8 cellular contexts compared by ENCODE assay signal in genomic region chr4:184474261-184475095, GRCh38. TPM values are rescaled to one million over a fixed set of nuclear protein-coding genes. Genes with fewer than 3 reads are reported as not detected.
A peak's percentile ranks its signal among the peaks of the same experiment; 100 is the strongest.
DNase-seq lines count a peak whose midpoint lies in the region; ATAC-seq and TF ChIP-seq lines count a peak whose summit lies in the region.

Gene IRF2, minus strand, starts transcription at chr4:184474550. Its CDS starts 45,486 bp downstream, at chr4:184429064.

- H3K36me3 Mint-ChIP-seq in activated CD4-positive, alpha-beta T cell treated with anti-CD3 and anti-CD28 coated beads, Interleukin-2, amount 10 ng/mL, durations not matched to agents 24 days and 14 days (ENCODE audit: low read depth), result peaks cover 38% of the 10 kb centered on the region

- ATAC-seq in GM19324 (IDR thresholded peaks at IDR 0.05; ENCODE audit: low FRiP score, unreplicated experiment) (peak; percentile 67), HG03460 (IDR thresholded peaks at IDR 0.05; ENCODE audit: unreplicated experiment) (peak; percentile 58)

- H3K4me1 ChIP-seq in colonic mucosa, result no peaks in the 10 kb centered on the region

- peak within 1 kb of the TSS; percentile 98 for H3K27ac Mint-ChIP-seq in activated CD4-positive, alpha-beta T cell treated with anti-CD3 and anti-CD28 coated beads, Interleukin-2, amount 10 ng/mL, durations not matched to agents 24 days and 14 days

- no peaks in the 10 kb centered on the region for H3K9me3 Mint-ChIP-seq in activated CD4-positive, alpha-beta T cell treated with anti-CD3 and anti-CD28 coated beads, Interleukin-2, amount 10 ng/mL, durations not matched to agents 24 days and 14 days

- no peaks in the 10 kb centered on the region for H3K9me3 ChIP-seq in colonic mucosa

- peaks cover 52% of the 10 kb centered on the region for H3K4me1 Mint-ChIP-seq in activated CD4-positive, alpha-beta T cell treated with anti-CD3 and anti-CD28 coated beads, Interleukin-2, amount 10 ng/mL, durations not matched to agents 24 days and 14 days

- peak; percentile 83 for DNase-seq in BJ (ENCODE audit: low read depth)
- peak; percentile 81 for DNase-seq in NCI-H526 treated with DMSO at 0.1 percent for 48 hours (lab: John Stamatoyannopoulos, UW)
- DNase-seq in activated CD4-positive, alpha-beta T cell treated with anti-CD3 and anti-CD28 coated beads, Interleukin-2, amount 10 ng/mL, durations not matched to agents 24 days and 14 days, result peak; percentile 98
- peak; percentile 97 for DNase-seq in colonic mucosa
- peak; percentile 87 to 95 (median 90) for DNase-seq in stimulated activated CD4-positive, alpha-beta T cell treated with anti-CD3 and anti-CD28 coated beads, Interleukin-1b, Interleukin-23, amount 100 ng/mL, for 24 hours (ENCODE audit: low read depth in 4 of 4, low spot score in 1 of 4)

- POLR2A ChIA-PET in BJ (lab: Charles Lee), result interaction anchor here (0.9 to 1.5 kb wide), 2 partner anchors 63 to 167 kb away, joined by 4 read pairs; no protein-coding TSS in a partner anchor

- intact Hi-C loops in activated CD4-positive, alpha-beta T cell treated with anti-CD3 and anti-CD28 coated beads, Interleukin-2, amount 10 ng/mL, durations not matched to agents 24 days and 14 days (cut with micrococcal nuclease), result loop anchor here (1.0 to 10.0 kb wide), 14 partner anchors 40 to 967 kb away; partner anchors contain the start of genes ACSL1, CASP3, CENPU and ING2
- intact Hi-C loops in colonic mucosa (cut with DNase I), result loop anchor here (2.0 kb wide), 1 partner anchor 60 kb away; no protein-coding TSS in a partner anchor

- H3K4me3 ChIP-seq in BJ (ENCODE audit: low read depth, low read length) (peak within 1 kb of the TSS; percentile 95), colonic mucosa (peak within 1 kb of the TSS; percentile 68)

- peak within 1 kb of the TSS; percentile 98 for H3K9ac ChIP-seq in colonic mucosa (ENCODE audit: low read depth in 2 of 2, low read length in 2 of 2)

- CTCF ChIA-PET in BJ (lab: Yijun Ruan, JAX), result interaction anchor here (0.7 kb wide), 1 partner anchor 73 kb away, joined by 3 read pairs; no protein-coding TSS in a partner anchor

- no peaks in the 10 kb centered on the region for H3K27me3 Mint-ChIP-seq in activated CD4-positive, alpha-beta T cell treated with anti-CD3 and anti-CD28 coated beads, Interleukin-2, amount 10 ng/mL, durations not matched to agents 24 days and 14 days

- H3K36me3 ChIP-seq in BJ (ENCODE audit: control insufficient read depth, insufficient read depth, low read length), result no peaks in the 10 kb centered on the region
- H3K36me3 ChIP-seq in colonic mucosa, result no peaks in the 10 kb centered on the region

- TF ChIP-seq CTCF in BJ (IDR thresholded peaks at IDR 0.05; ENCODE audit: insufficient read depth, low read depth, low read length), result no peak
- TF ChIP-seq CTCF in colonic mucosa (IDR thresholded peaks at IDR 0.05), result no peak

- peak within 1 kb of the TSS; percentile 99 for H3K4me3 Mint-ChIP-seq in activated CD4-positive, alpha-beta T cell treated with anti-CD3 and anti-CD28 coated beads, Interleukin-2, amount 10 ng/mL, durations not matched to agents 24 days and 14 days

- H3K27me3 ChIP-seq in BJ (ENCODE audit: control insufficient read depth, insufficient read depth, low read length) (no peaks in the 10 kb centered on the region), colonic mucosa (no peaks in the 10 kb centered on the region), layer of hippocampus (ENCODE audit: control insufficient read depth, insufficient read depth, low read length) (no peaks in the 10 kb centered on the region)

- H3K27ac ChIP-seq in colonic mucosa, result peak within 1 kb of the TSS; percentile 97
- peak within 1 kb of the TSS; percentile 96 for H3K27ac ChIP-seq in layer of hippocampus (ENCODE audit: low read depth, low read length)

RNA-seq across cellular contexts. Expression of gene IRF2, which starts in this region (rescaled TPM):
- polyA plus RNA-seq in BJ (2011; rRNA removed), result 28.3 and 28.7 TPM in 2 replicates
- polyA minus RNA-seq in BJ (2011; rRNA and poly(A)+ RNA removed), result 17.4 and 23.1 TPM in 2 replicates
- total RNA-seq in activated CD4-positive, alpha-beta T cell treated with anti-CD3 and anti-CD28 coated beads, Interleukin-2, amount 10 ng/mL, durations not matched to agents 24 days and 14 days, result 48.7 and 50.0 TPM in 2 replicates
- 10 to 100 TPM; 36.2 to 61.9 TPM for total RNA-seq in colonic mucosa

Comparison
In these comparisons a context has a peak if more than half of its experiments do, and no peak if none do; other contexts are left out.
1. Peak in every context shown above with its lines: DNase-seq, ATAC-seq, H3K4me3 ChIP-seq and H3K27ac ChIP-seq.